ENCODE assay signal across 8 cellular contexts in the genomic region with DNA sequence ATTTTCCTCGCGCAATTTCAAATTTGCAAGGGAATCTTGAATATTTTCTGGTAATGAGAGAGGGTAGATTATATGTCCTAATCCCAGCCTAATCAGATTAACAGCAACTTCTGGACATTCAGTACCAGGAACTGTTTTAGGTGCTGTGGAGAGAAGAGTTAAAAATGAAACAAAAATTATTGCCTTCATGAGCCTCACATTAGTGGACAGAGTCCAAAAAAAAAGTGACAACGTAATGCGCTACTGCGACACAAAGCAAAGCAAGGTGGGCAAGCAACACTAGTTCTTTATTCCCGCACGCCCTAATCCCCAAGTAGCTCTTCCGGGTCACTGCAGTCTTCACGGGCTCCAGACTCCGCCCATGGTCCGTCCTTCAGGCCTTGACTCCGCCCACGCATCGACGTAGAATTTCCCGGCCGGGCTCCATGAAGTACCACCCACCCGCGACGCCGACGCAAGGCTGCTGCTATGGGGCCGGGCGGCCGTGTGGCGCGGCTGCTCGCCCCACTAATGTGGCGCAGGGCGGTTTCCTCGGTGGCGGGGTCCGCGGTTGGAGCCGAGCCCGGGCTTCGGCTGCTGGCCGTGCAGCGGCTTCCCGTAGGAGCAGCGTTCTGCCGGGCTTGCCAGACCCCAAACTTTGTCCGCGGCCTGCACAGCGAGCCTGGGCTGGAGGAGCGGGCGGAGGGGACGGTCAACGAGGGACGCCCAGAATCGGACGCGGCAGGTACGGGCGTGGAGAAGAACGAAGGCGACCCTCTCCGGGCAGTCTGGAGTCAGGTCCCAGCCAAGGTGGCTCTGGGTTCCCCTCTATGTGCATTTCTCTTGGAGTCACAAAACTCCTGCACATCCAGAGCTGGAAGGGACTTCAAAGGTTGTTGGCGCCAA. TPM values are rescaled to one million over a fixed set of nuclear protein-coding genes. Genes with fewer than 3 reads are reported as not detected.
A peak's percentile ranks its signal among the peaks of the same experiment; 100 is the strongest.
DNase-seq lines count a peak whose midpoint lies in the region; ATAC-seq and TF ChIP-seq lines count a peak whose summit lies in the region.

A gene (plus strand): TSS at position 455 of the 885 bp plus-strand sequence. CDS start 14 bp downstream, at position 469.

- DNase-seq in GM06990 (ENCODE audit: extremely low read depth, insufficient read length) (peak; percentile 95), NCI-H1092 (lab: John Stamatoyannopoulos, UW) (peak; percentile 98), globus pallidus (ENCODE audit: low spot score) (peak; percentile 98), nucleus accumbens (lab: John Stamatoyannopoulos, UW) (peak; percentile 65 to 98 (median 92)), suprapubic skin (ENCODE audit: low spot score in 2 of 2) (peak; percentile 98)

- peak within 1 kb of the TSS; percentile 99 for H3K4me3 Mint-ChIP-seq in activated naive CD4-positive, alpha-beta T cell treated with anti-CD3 and anti-CD28 coated beads, Interleukin-2, amount 50 U/mL, for 24 hours

- ATAC-seq in HG02588 (IDR thresholded peaks at IDR 0.05; ENCODE audit: unreplicated experiment) (peak; percentile 99), SK-N-SH treated with all-trans-retinoic acid at 6 μM for 48 hours (peak; percentile 97)

- no peak for TF ChIP-seq CTCF in GM06990 (IDR thresholded peaks at IDR 0.05; ENCODE audit: insufficient read depth, low read length, poor library complexity, severe bottlenecking)
- TF ChIP-seq CTCF in suprapubic skin (IDR thresholded peaks at IDR 0.05): no peak

- H3K9me3 Mint-ChIP-seq in activated naive CD4-positive, alpha-beta T cell treated with anti-CD3 and anti-CD28 coated beads, Interleukin-2, amount 50 U/mL, for 24 hours: no peaks in the 10 kb centered on the region

- peak within 1 kb of the TSS; percentile 82 for H3K27ac ChIP-seq in suprapubic skin

- no peaks in the 10 kb centered on the region for H3K27me3 ChIP-seq in GM06990 (replicated peaks; ENCODE audit: control insufficient read depth, insufficient read depth, low read length)
- H3K27me3 ChIP-seq in suprapubic skin: no peaks in the 10 kb centered on the region

- TF ChIP-seq POLR2A in suprapubic skin (IDR thresholded peaks at IDR 0.05): peak; percentile 53 to 74

- H3K27me3 Mint-ChIP-seq in activated naive CD4-positive, alpha-beta T cell treated with anti-CD3 and anti-CD28 coated beads, Interleukin-2, amount 50 U/mL, for 24 hours: no peaks in the 10 kb centered on the region

- peaks cover 36% of the 10 kb centered on the region for H3K4me1 ChIP-seq in suprapubic skin

- H3K36me3 ChIP-seq in GM06990 (ENCODE audit: control insufficient read depth, insufficient read depth, low read length): no peaks in the 10 kb centered on the region
- peaks cover 15% of the 10 kb centered on the region for H3K36me3 ChIP-seq in suprapubic skin

- H3K4me1 Mint-ChIP-seq in activated naive CD4-positive, alpha-beta T cell treated with anti-CD3 and anti-CD28 coated beads, Interleukin-2, amount 50 U/mL, for 24 hours: peaks cover 51% of the 10 kb centered on the region

- TF ChIP-seq EP300 in suprapubic skin (IDR thresholded peaks at IDR 0.05): no peak

- WGBS in suprapubic skin: under 1% methylated on average over 20 of the region's 59 CpGs

- H3K4me3 ChIP-seq in GM06990 (replicated peaks; ENCODE audit: low read depth, low read length) (peak within 1 kb of the TSS; percentile 88), suprapubic skin (peak within 1 kb of the TSS; percentile 92)

- H3K36me3 Mint-ChIP-seq in activated naive CD4-positive, alpha-beta T cell treated with anti-CD3 and anti-CD28 coated beads, Interleukin-2, amount 50 U/mL, for 24 hours: peaks cover 6% of the 10 kb centered on the region

- no peaks in the 10 kb centered on the region for H3K9me3 ChIP-seq in suprapubic skin

- H3K27ac Mint-ChIP-seq in activated naive CD4-positive, alpha-beta T cell treated with anti-CD3 and anti-CD28 coated beads, Interleukin-2, amount 50 U/mL, for 24 hours: peak within 1 kb of the TSS; percentile 96

TF ChIP-seq in SK-N-SH treated with all-trans-retinoic acid at 6 μM for 48 hours, 23 proteins besides CTCF, POLR2A, EP300 and RAD21:
- no peak for TF ChIP-seq ZFP30 (CRISPR knock-in tag; IDR thresholded peaks at IDR 0.05)
- TF ChIP-seq BACH2 (CRISPR knock-in tag; IDR thresholded peaks at IDR 0.05; ENCODE audit: borderline replicate concordance): 0 out of 2 replicates have a peak, but pooled peaks have one; percentile 39
- TF ChIP-seq PPARA (CRISPR knock-in tag; IDR thresholded peaks at IDR 0.05; ENCODE audit: borderline replicate concordance): peak; percentile 78; the same call in 1 of the 2 replicates
- peak; percentile 87; the same call in 1 of the 2 replicates for TF ChIP-seq CSDC2 (CRISPR knock-in tag; IDR thresholded peaks at IDR 0.05)
- 0 out of 2 replicates have a peak, but pooled peaks have one; percentile 4 for TF ChIP-seq GLIS3 (CRISPR knock-in tag; IDR thresholded peaks at IDR 0.05)
- no peak for TF ChIP-seq ESRRG (CRISPR knock-in tag; IDR thresholded peaks at IDR 0.05)

RNA-seq across cellular contexts. Expression of the gene that starts here (rescaled TPM):
- total RNA-seq in suprapubic skin: 10 to 100 TPM; 35.7 to 80.2 (median 41.7) TPM

Comparison
In these comparisons a context has a peak if more than half of its experiments do, and no peak if none do; other contexts are left out.
1. Peak in every context shown above with its lines: DNase-seq, ATAC-seq, H3K4me3 ChIP-seq and H3K27ac ChIP-seq.